ENCODE assay signal across 15 cellular contexts in the genomic region with DNA sequence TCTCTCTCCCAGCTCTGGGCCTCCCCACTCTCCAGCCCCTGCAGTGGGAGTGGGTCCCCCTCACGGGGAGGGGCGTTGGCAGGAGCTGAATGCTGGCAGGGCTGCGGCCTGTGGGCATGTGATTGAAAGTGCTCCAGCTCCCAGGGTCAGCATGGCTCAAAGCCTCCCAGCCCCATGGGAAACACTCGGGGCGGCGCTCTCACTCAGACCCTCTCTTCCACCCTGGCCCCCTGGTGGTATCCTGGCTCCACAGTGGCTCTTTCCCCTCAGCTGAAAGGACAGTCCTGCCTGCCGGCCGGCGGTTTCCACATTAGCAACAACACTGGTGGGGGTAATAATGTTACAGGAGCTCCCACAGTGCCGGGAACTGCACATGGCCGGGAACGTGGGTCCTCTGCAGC. TPM values are rescaled to one million over a fixed set of nuclear protein-coding genes. Genes with fewer than 3 reads are reported as not detected.
DNase-seq lines count a peak whose midpoint lies in the region; ATAC-seq and TF ChIP-seq lines count a peak whose summit lies in the region.
"Had no signal": no experiment of that assay in that cellular context is flagged by ENCODE, and none has a peak within 500 bp of the region (broad histone marks: within the 10 kb centered on the region; RNA-seq: fewer than 3 reads in every experiment).

No MANE protein-coding gene starts in this region.

- no peak overlapping the region for H3K27ac ChIP-seq in AG04450 (ENCODE audit: low read depth, low read length)
- peak overlapping the region in 9 of 10 donors; percentile 23 to 81 (median 54) for H3K27ac ChIP-seq in heart right ventricle
- H3K27ac ChIP-seq in left lung, result no peak overlapping the region

- H3K4me3 ChIP-seq in AG04450 (ENCODE audit: low read depth, low read length), result no peak overlapping the region
- no peak overlapping the region for H3K4me3 ChIP-seq in heart right ventricle
- H3K4me3 ChIP-seq in left lung, result no peak overlapping the region
- H3K4me3 ChIP-seq: stomach had no signal

- 41 to 57% methylated on average over 12 of the region's 12 CpGs for WGBS in heart right ventricle, 2 donors

- peak; percentile 24; the same call in 1 of the 2 replicates for TF ChIP-seq CTCF in AG04450 (IDR thresholded peaks at IDR 0.05; ENCODE audit: low read depth, low read length)
- TF ChIP-seq CTCF in heart right ventricle (IDR thresholded peaks at IDR 0.05), result peak in 6 of 9 donors; percentile 5 to 34 (median 22)
- no peak for TF ChIP-seq CTCF in left lung (IDR thresholded peaks at IDR 0.05)

- CTCF ChIA-PET in AG04450 (lab: Charles Lee), result interaction anchor here (0.7 to 1.3 kb wide), 4 partner anchors 9 to 62 kb away, joined by 3 to 11 read pairs (median 3); partner anchors contain the start of gene TOB2

- peak; percentile 25 to 71 (median 49) for ATAC-seq in heart right ventricle
- ATAC-seq in HG02623 (IDR thresholded peaks at IDR 0.05; ENCODE audit: unreplicated experiment), result no peak
- ATAC-seq in left lung, result no peak
- ATAC-seq in HG03432 (IDR thresholded peaks at IDR 0.05; ENCODE audit: unreplicated experiment), result no peak

- H3K9me3 ChIP-seq in AG04450 (ENCODE audit: control insufficient read depth, insufficient read depth, low read length) (no peaks in the 10 kb centered on the region), heart right ventricle (no peaks in the 10 kb centered on the region), left lung (no peaks in the 10 kb centered on the region)
- H3K9me3 ChIP-seq: stomach had no signal

- H3K27me3 ChIP-seq in AG04450 (ENCODE audit: control insufficient read depth, insufficient read depth, low read length) (no peaks in the 10 kb centered on the region), heart right ventricle (no peaks in the 10 kb centered on the region), left lung (no peaks in the 10 kb centered on the region)
- H3K27me3 ChIP-seq: stomach had no signal

- DNase-seq in AG04450 (ENCODE audit: low read depth, low spot score) (no peak), astrocyte of the hippocampus (ENCODE audit: low read depth, low spot score) (peak; percentile 63), heart right ventricle (peak; percentile 59 to 63), pons (ENCODE audit: low spot score) (peak; percentile 87), left lung (no peak), SKM-1 (lab: John Stamatoyannopoulos, UW; ENCODE audit: unreplicated experiment) (no peak)
- DNase-seq: activated CD4-positive, alpha-beta memory T cell treated with anti-CD3 and anti-CD28 coated beads for 36 hours; Karpas-422; NCI-H187 treated with DMSO at 0.1 percent for 48 hours; NCI-H524 treated with DMSO at 0.1 percent for 48 hours; stomach; T-helper 9 cell had no signal

- H3K4me1 ChIP-seq in heart right ventricle, result peaks cover 22 to 97% (median 73%) of the 10 kb centered on the region in 9 donors
- H3K4me1 ChIP-seq in left lung, result peaks cover 0 to 4% of the 10 kb centered on the region in 2 donors

- H3K36me3 ChIP-seq in heart right ventricle (peaks cover 0 to 95% (median 29%) of the 10 kb centered on the region in 9 donors), left lung (peaks cover 0 to 93% of the 10 kb centered on the region in 2 donors)

- intact Hi-C loops in heart right ventricle (cut with DNase I) (loop anchor here in 2 of 10 donors (5.0 kb wide), 1 partner anchor 36 kb away; no protein-coding TSS in a partner anchor), left lung (cut with DNase I) (no loop called here)

- POLR2A ChIA-PET in AG04450 (lab: Yijun Ruan, JAX), result no interaction called here

RNA-seq across cellular contexts. Expression of gene POLR3H, which starts 35.5 kb away (rescaled TPM):
- polyA plus RNA-seq in AG04450 (2011; rRNA removed), result 36.3 and 41.1 TPM in 2 replicates
- polyA minus RNA-seq in AG04450 (2011; rRNA and poly(A)+ RNA removed), result 26.7 and 28.1 TPM in 2 replicates
- 10 to 100 TPM; 13.3 to 25.8 (median 16.9) TPM for total RNA-seq in heart right ventricle
- polyA plus RNA-seq in heart right ventricle, result 10 to 100 TPM; 24.4 to 34.9 TPM
- 10 to 100 TPM; 31.3 to 55.4 TPM for total RNA-seq in left lung

RNA-seq across cellular contexts. Expression of gene ACO2, which starts 39.9 kb away (rescaled TPM):
- polyA plus RNA-seq in AG04450 (2011; rRNA removed), result 32.2 and 44.4 TPM in 2 replicates
- polyA minus RNA-seq in AG04450 (2011; rRNA and poly(A)+ RNA removed), result 34.1 and 49.3 TPM in 2 replicates
- 1,000 to 10,000 TPM in 1 of 10 donors, 100 to 1,000 TPM in 9; 587 to 1,020 (median 900) TPM for total RNA-seq in heart right ventricle
- 100 to 1,000 TPM; 180 to 375 TPM for polyA plus RNA-seq in heart right ventricle
- total RNA-seq in left lung, result 10 to 100 TPM; 85.3 to 91.8 TPM

RNA-seq across cellular contexts. Expression of gene PHF5A, which starts 40.3 kb away (rescaled TPM):
- polyA plus RNA-seq in AG04450 (2011; rRNA removed), result 47.9 and 53.8 TPM in 2 replicates
- 24.9 and 32.2 TPM in 2 replicates for polyA minus RNA-seq in AG04450 (2011; rRNA and poly(A)+ RNA removed)
- 10 to 100 TPM; 13.3 to 27.2 (median 20.2) TPM for total RNA-seq in heart right ventricle
- polyA plus RNA-seq in heart right ventricle, result 10 to 100 TPM; 36.3 to 41.3 TPM
- 10 to 100 TPM; 30.3 to 35.5 TPM for total RNA-seq in left lung

RNA-seq across cellular contexts. Expression of gene CSDC2, which starts 52.0 kb away (rescaled TPM):
- polyA plus RNA-seq in AG04450 (2011; rRNA removed) (12.4 and 21.2 TPM in 2 replicates), heart right ventricle (100 to 1,000 TPM; 300 to 410 TPM)
- 5.6 and 9.4 TPM in 2 replicates for polyA minus RNA-seq in AG04450 (2011; rRNA and poly(A)+ RNA removed)
- total RNA-seq in heart right ventricle (100 to 1,000 TPM; 112 to 301 (median 137) TPM), left lung (1 to 10 TPM; 5.1 to 5.5 TPM)
- total RNA-seq: activated CD4-positive, alpha-beta memory T cell treated with anti-CD3 and anti-CD28 coated beads for 36 hours; RPMI7951 had no signal

Comparison
In these comparisons a context has a peak if more than half of its experiments do, and no peak if none do; other contexts are left out.
1. DNase-seq: peak in astrocyte of the hippocampus (single experiment), heart right ventricle (2 of 2) and pons (single experiment); none in AG04450 (single experiment), left lung (0 of 2) and SKM-1 (single experiment).
2. H3K27ac ChIP-seq: peak in heart right ventricle (9 of 10); none in AG04450 (single experiment) and left lung (0 of 2).
3. CTCF ChIP-seq: peak in AG04450 (single experiment) and heart right ventricle (6 of 9); none in left lung (0 of 2).
4. ATAC-seq: peak in heart right ventricle (8 of 8); none in HG02623 (single experiment), left lung (single experiment) and HG03432 (single experiment).
5. RNA of gene ACO2, which starts 39.9 kb away (total RNA-seq): 587 to 1,020 TPM in heart right ventricle; 85.3 to 91.8 TPM in left lung; every median in the first group is over 4 times any median in the second.